14 cellular contexts compared by ENCODE assay signal in the genomic region with DNA sequence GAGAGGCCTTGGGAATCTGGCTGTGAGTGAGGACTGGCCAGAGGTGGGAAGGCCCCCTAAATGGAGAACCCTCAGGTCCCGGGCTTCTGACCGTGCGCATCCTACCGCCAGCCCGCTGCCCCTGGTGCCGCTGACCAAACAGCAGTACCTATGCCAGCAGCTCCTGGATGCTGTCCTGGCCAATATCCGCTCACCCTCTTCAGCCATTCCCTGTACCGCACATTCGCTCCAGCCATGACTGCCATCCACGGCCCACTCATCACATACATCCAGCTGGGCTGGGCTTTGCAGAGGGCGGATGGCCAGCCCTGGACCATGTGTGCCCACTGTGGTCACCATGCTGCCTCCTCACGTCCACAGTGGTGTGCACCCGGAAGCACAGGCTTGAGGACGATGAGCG. TPM values are rescaled to one million over a fixed set of nuclear protein-coding genes. Genes with fewer than 3 reads are reported as not detected.
DNase-seq lines count a peak whose midpoint lies in the region; ATAC-seq and TF ChIP-seq lines count a peak whose summit lies in the region.
"Not testable (repeated sequence)": the region's sequence is repeated elsewhere in the genome, so short reads cannot be mapped to it uniquely, and the experiment has no call there.
"Had no signal": no experiment of that assay in that cellular context is flagged by ENCODE, and none has a peak within 500 bp of the region (broad histone marks: within the 10 kb centered on the region; RNA-seq: fewer than 3 reads in every experiment).

No MANE protein-coding gene starts in this region.

- intact Hi-C loops in Panc1 (cut with micrococcal nuclease; ENCODE audit: unreplicated experiment); right cardiac atrium (cut with DNase I); prostate gland (cut with DNase I): not testable (repeated sequence)

- not testable (repeated sequence) for TF ChIP-seq EP300 in gastroesophageal sphincter (IDR thresholded peaks at IDR 0.05)

- H3K9me3 Mint-ChIP-seq in stimulated activated naive CD8-positive, alpha-beta T cell treated with anti-CD3 and anti-CD28 coated beads, Interleukin-15, amount 100 ng/mL, for 72 hours = not testable (repeated sequence)

- H3K27me3 Mint-ChIP-seq in stimulated activated naive CD8-positive, alpha-beta T cell treated with anti-CD3 and anti-CD28 coated beads, Interleukin-15, amount 100 ng/mL, for 72 hours = not testable (repeated sequence)

- TF ChIP-seq POLR2A in gastroesophageal sphincter (IDR thresholded peaks at IDR 0.05); prostate gland (IDR thresholded peaks at IDR 0.05): not testable (repeated sequence)

- H3K4me1 ChIP-seq in Panc1 (ENCODE audit: control insufficient read depth, insufficient read depth, low read length); gastroesophageal sphincter; right cardiac atrium (ENCODE audit: control insufficient read depth, insufficient read depth, low read length); prostate gland (replicated peaks): not testable (repeated sequence)

- peak; percentile 40; the same call in 1 of the 2 replicates for ATAC-seq in Panc1
- ATAC-seq in gastroesophageal sphincter = peak; percentile 8
- ATAC-seq in right cardiac atrium = peak; percentile 23 to 42
- ATAC-seq in stimulated activated naive CD8-positive, alpha-beta T cell treated with anti-CD3 and anti-CD28 coated beads, Interleukin-15, amount 100 ng/mL, for 72 hours = peak; percentile 27

- POLR2A ChIA-PET in Panc1 (lab: Charles Lee) = not testable (repeated sequence)

- H3K4me3 ChIP-seq in Panc1 (ENCODE audit: low read depth in 2 of 2, low read length in 2 of 2); gastroesophageal sphincter; right cardiac atrium (ENCODE audit: low read length); prostate gland: not testable (repeated sequence)

- not testable (repeated sequence) for H3K36me3 ChIP-seq in Panc1 (ENCODE audit: control insufficient read depth, insufficient read depth, low read length); gastroesophageal sphincter; prostate gland

- H3K27ac Mint-ChIP-seq in stimulated activated naive CD8-positive, alpha-beta T cell treated with anti-CD3 and anti-CD28 coated beads, Interleukin-15, amount 100 ng/mL, for 72 hours = not testable (repeated sequence)

- not testable (repeated sequence) for H3K9me3 ChIP-seq in Panc1 (ENCODE audit: control insufficient read depth, insufficient read depth, low read depth, low read length); gastroesophageal sphincter; right cardiac atrium (ENCODE audit: control insufficient read depth, low read length); prostate gland

- TF ChIP-seq CTCF in Panc1 (IDR thresholded peaks at IDR 0.05); gastroesophageal sphincter (IDR thresholded peaks at IDR 0.05); prostate gland (IDR thresholded peaks at IDR 0.05): not testable (repeated sequence)

- not testable (repeated sequence) for H3K27me3 ChIP-seq in Panc1 (ENCODE audit: control insufficient read depth, insufficient read depth, low read length); gastroesophageal sphincter; right cardiac atrium (ENCODE audit: control insufficient read depth, insufficient read depth); prostate gland (replicated peaks; ENCODE audit: insufficient read depth)

- in situ Hi-C loops in Panc1 (cut with HindIII; ENCODE audit: low pct_unique_long_range_greater_than_20kb, low sequenced_read_pairs) = not testable (repeated sequence)

- CTCF ChIA-PET in Panc1 (lab: Charles Lee) = not testable (repeated sequence)

- WGBS in gastroesophageal sphincter (ENCODE audit: low coverage in 1 of 2), 2 donors = 80 to 88% methylated on average over 3 to 8 of the region's 15 CpGs
- 92% methylated on average over 10 of the region's 15 CpGs for WGBS in right cardiac atrium
- 93% methylated on average over 11 of the region's 15 CpGs for WGBS in prostate gland

- BruUV-seq in Panc1 (replicated peaks; lab: Mats Ljungman, UMichigan) = not testable (repeated sequence)

- H3K4me3 Mint-ChIP-seq in stimulated activated naive CD8-positive, alpha-beta T cell treated with anti-CD3 and anti-CD28 coated beads, Interleukin-15, amount 100 ng/mL, for 72 hours = not testable (repeated sequence)

- not testable (repeated sequence) for H3K27ac ChIP-seq in Panc1 (ENCODE audit: low read length); gastroesophageal sphincter; right cardiac atrium (ENCODE audit: low read length); prostate gland

- DNase-seq in Panc1 (ENCODE audit: low read depth, low spot score); stimulated activated naive CD8-positive, alpha-beta T cell treated with anti-CD3 and anti-CD28 coated beads, Interleukin-15, amount 100 ng/mL, for 72 hours: not testable (repeated sequence)
- peak; percentile 63 for DNase-seq in activated effector memory CD4-positive, alpha-beta T cell treated with anti-CD3 and anti-CD28 coated beads, Interleukin-2, amount 50 U/mL, for 16 hours
- DNase-seq in right cardiac atrium (peak in 2 of 3 donors; percentile 3 to 15), mesenteric fat pad (ENCODE audit: low spot score) (peak; percentile 76), prostate gland (ENCODE audit: low spot score) (peak; percentile 3)

- H3K4me1 Mint-ChIP-seq in stimulated activated naive CD8-positive, alpha-beta T cell treated with anti-CD3 and anti-CD28 coated beads, Interleukin-15, amount 100 ng/mL, for 72 hours = not testable (repeated sequence)

RNA-seq across cellular contexts. Expression of gene POTEG, which starts 53.1 kb away (rescaled TPM):
- not detected for total RNA-seq in Panc1 (2021; ENCODE audit: unreplicated experiment)
- polyA plus RNA-seq in Panc1 (2012; ENCODE audit: insufficient read length) = 0.16 TPM
- total RNA-seq in gastroesophageal sphincter = not detected
- total RNA-seq in right cardiac atrium = not detected
- not detected for polyA plus RNA-seq in right cardiac atrium
- total RNA-seq in mesenteric fat pad = not detected
- 100 to 1,000 TPM in 1 of 2 donors, 10 to 100 TPM in 1; 42.6 to 234 TPM for total RNA-seq in prostate gland
- total RNA-seq: A172; CD8-positive, alpha-beta T cell; G401; M059J; PC-9 had no signal
- polyA plus RNA-seq: AG04450, IgD-negative memory B cell had no signal

Comparison
In these comparisons a context has a peak if more than half of its experiments do, and no peak if none do; other contexts are left out.
1. RNA of gene POTEG, which starts 53.1 kb away (total RNA-seq): 42.6 to 234 TPM in prostate gland; not detected in Panc1 (single experiment), not detected in gastroesophageal sphincter, not detected in right cardiac atrium and not detected in mesenteric fat pad (single experiment); every median in the first group is over 10 times any median in the second.
2. Peak in every context shown above with its lines, with median percentiles within 50 percentile points of each other: ATAC-seq.